24 cellular contexts compared by ENCODE assay signal in genomic region chr6:67094431-67094830, GRCh38.
"Had no signal": no experiment of that assay in that cellular context is flagged by ENCODE, and none has a peak within 500 bp of the region (broad histone marks: within the 10 kb centered on the region; RNA-seq: fewer than 3 reads in every experiment).

No MANE protein-coding gene starts in this region.

- H3K4me3 ChIP-seq: stomach, suprapubic skin, testis, thoracic aorta, thyroid gland, tibial artery, tibial nerve, transverse colon, upper lobe of left lung, upper lobe of right lung, uterus, vagina had no signal

- DNase-seq: stimulated activated CD4-positive, alpha-beta T cell treated with anti-CD3 and anti-CD28 coated beads, Interleukin-2, amount 100 ng/mL, for 48 hours; stimulated activated CD4-positive, alpha-beta T cell treated with anti-CD3 and anti-CD28 coated beads, Interleukin-4, amount 100 ng/mL, for 1 hour; stimulated activated CD4-positive, alpha-beta T cell treated with anti-CD3 and anti-CD28 coated beads, Interleukin-4, amount 100 ng/mL, for 24 hours; stimulated activated CD4-positive, alpha-beta T cell treated with anti-CD3 and anti-CD28 coated beads, Interleukin-4, amount 100 ng/mL, for 4 hours; stimulated activated CD8-positive, alpha-beta memory T cell treated with anti-CD3 and anti-CD28 coated beads, Interleukin-4, amount 100 ng/mL, for 48 hours; stimulated activated naive B cell treated with anti-CD40 and anti-IgM and Interleukin-4, amounts not matched to agents 10 μg/mL and 1 μg/mL and 100 μg/mL, for 72 hours; stimulated activated naive CD4-positive, alpha-beta T cell; stimulated activated naive CD4-positive, alpha-beta T cell treated with Interleukin-2 at 50 U/mL for 16 hours; stimulated activated naive CD8-positive, alpha-beta T cell treated with anti-CD3 and anti-CD28 coated beads, Interleukin-15, amount 100 ng/mL, for 72 hours; stimulated activated naive CD8-positive, alpha-beta T cell treated with anti-CD3 and anti-CD28 coated beads, Interleukin-15, Interleukin-2, amounts not matched to agents 100 U/mL and 50 U/mL, for 24 hours; stomach; substantia nigra; testis; thyroid gland; tibial artery; transverse colon; trophoblast cell; upper lobe of left lung; upper lobe of right lung; uterus had no signal

- H3K27me3 ChIP-seq: stomach, suprapubic skin, testis, thyroid gland, tibial artery, tibial nerve, transverse colon, upper lobe of left lung, upper lobe of right lung, uterus, vagina had no signal

- H3K4me1 ChIP-seq: stomach, suprapubic skin, testis, thyroid gland, tibial artery, tibial nerve, transverse colon, upper lobe of left lung, upper lobe of right lung, uterus, vagina had no signal

- H3K9me3 ChIP-seq: suprapubic skin, testis, thoracic aorta, thyroid gland, tibial artery, tibial nerve, upper lobe of left lung, upper lobe of right lung, uterus, vagina had no signal

- H3K36me3 ChIP-seq: stomach, suprapubic skin, thoracic aorta, thyroid gland, tibial artery, tibial nerve, transverse colon, upper lobe of left lung, upper lobe of right lung, vagina had no signal

- H3K27ac ChIP-seq: stomach, suprapubic skin, testis, thoracic aorta, thyroid gland, tibial artery, tibial nerve, transverse colon, upper lobe of left lung, upper lobe of right lung, uterus, vagina had no signal
